8 cellular contexts compared by ENCODE assay signal in genomic region chr15:69468241-69469121, GRCh38. TPM values are rescaled to one million over a fixed set of nuclear protein-coding genes. Genes with fewer than 3 reads are reported as not detected.
DNase-seq lines count a peak whose midpoint lies in the region; ATAC-seq and TF ChIP-seq lines count a peak whose summit lies in the region.

No MANE protein-coding gene starts in this region.

- no peak for DNase-seq in left cardiac atrium
- DNase-seq in Right ventricle myocardium superior = no peak
- peak in 2 of 3 donors; percentile 74 to 88 for DNase-seq in Peyer's patch
- peak; percentile 77 for DNase-seq in activated T-helper 9 cell treated with anti-CD3 and anti-CD28 coated beads, Interleukin-2, amount 50 U/mL, for 16 hours (ENCODE audit: low read depth)
- peak; percentile 90 for DNase-seq in kidney epithelial cell (ENCODE audit: low read depth)
- DNase-seq in stimulated activated CD8-positive, alpha-beta memory T cell treated with anti-CD3 and anti-CD28 coated beads, Interleukin-12 subunit alpha, Interleukin-12 subunit beta, amount 100 ng/mL, for 1 hour (ENCODE audit: low read depth) = peak; percentile 73
- no peak for DNase-seq in COLO829 (ENCODE audit: low spot score)

- H3K4me3 ChIP-seq in Peyer's patch = no peak overlapping the region
- H3K4me3 ChIP-seq in kidney epithelial cell (ENCODE audit: low read depth, low read length) = no peak overlapping the region

- H3K27me3 ChIP-seq in Peyer's patch = no peaks in the 10 kb centered on the region
- no peaks in the 10 kb centered on the region for H3K27me3 ChIP-seq in kidney epithelial cell (ENCODE audit: control insufficient read depth, insufficient read depth, low read length)

- H3K4me1 ChIP-seq in Peyer's patch = peaks cover 0 to 7% (median 6%) of the 10 kb centered on the region in 4 donors

- H3K27ac ChIP-seq in Peyer's patch = peak overlapping the region; percentile 9 to 70 (median 65)

- peak; percentile 31 to 74 for ATAC-seq in left cardiac atrium
- ATAC-seq in Right ventricle myocardium superior (ENCODE audit: poor library complexity) = no peak
- no peak for ATAC-seq in GM19328 (IDR thresholded peaks at IDR 0.05; ENCODE audit: unreplicated experiment)

- TF ChIP-seq CTCF in Peyer's patch (IDR thresholded peaks at IDR 0.05) (no peak), kidney epithelial cell (IDR thresholded peaks at IDR 0.05; ENCODE audit: insufficient read depth, low read length, poor library complexity, severe bottlenecking) (no peak)

- TF ChIP-seq POLR2A in Peyer's patch (IDR thresholded peaks at IDR 0.05) = no peak

- intact Hi-C loops in left cardiac atrium (cut with DNase I) (no loop called here), Right ventricle myocardium superior (cut with DNase I) (no loop called here)

- H3K9me3 ChIP-seq in Peyer's patch = no peaks in the 10 kb centered on the region

- no peaks in the 10 kb centered on the region for H3K36me3 ChIP-seq in Peyer's patch
- no peaks in the 10 kb centered on the region for H3K36me3 ChIP-seq in kidney epithelial cell (ENCODE audit: control insufficient read depth, insufficient read depth, low read length)

RNA-seq across cellular contexts. Expression of gene RPLP1, which starts 15.9 kb away (rescaled TPM):
- 1,000 to 10,000 TPM; 1,031 to 1,042 TPM for total RNA-seq in left cardiac atrium
- total RNA-seq in Right ventricle myocardium superior = 1,108 TPM
- 100 to 1,000 TPM; 245 to 770 (median 386) TPM for total RNA-seq in Peyer's patch
- total RNA-seq in kidney epithelial cell = 930 and 943 TPM in 2 replicates

RNA-seq across cellular contexts. Expression of gene KIF23, which starts 54.3 kb away (rescaled TPM):
- total RNA-seq in left cardiac atrium (1 to 10 TPM in 1 of 2 donors, under 1 TPM in 1; 0.82 to 1.1 TPM), Right ventricle myocardium superior (0.70 TPM), Peyer's patch (10 to 100 TPM in 1 of 4 donors, 1 to 10 TPM in 3; 2.2 to 33.8 (median 6.0) TPM), kidney epithelial cell (8.6 and 12.3 TPM in 2 replicates)

Comparison
In these comparisons a context has a peak if more than half of its experiments do, and no peak if none do; other contexts are left out.
1. ATAC-seq: peak in left cardiac atrium (2 of 2); none in Right ventricle myocardium superior (single experiment) and GM19328 (single experiment).
2. DNase-seq: peak in Peyer's patch (2 of 3), activated T-helper 9 cell treated with anti-CD3 and anti-CD28 coated beads, Interleukin-2, amount 50 U/mL, for 16 hours (single experiment), kidney epithelial cell (single experiment) and stimulated activated CD8-positive, alpha-beta memory T cell treated with anti-CD3 and anti-CD28 coated beads, Interleukin-12 subunit alpha, Interleukin-12 subunit beta, amount 100 ng/mL, for 1 hour (single experiment); none in left cardiac atrium (single experiment), Right ventricle myocardium superior (single experiment) and COLO829 (single experiment).